ENCODE assay signal across 22 cellular contexts in genomic region chr16:67544844-67545664, GRCh38. TPM values are rescaled to one million over a fixed set of nuclear protein-coding genes. Genes with fewer than 3 reads are reported as not detected.
A peak's percentile ranks its signal among the peaks of the same experiment; 100 is the strongest.
DNase-seq lines count a peak whose midpoint lies in the region; TF ChIP-seq lines count a peak whose summit lies in the region.
"Had no signal": no experiment of that assay in that cellular context is flagged by ENCODE, and none has a peak within 500 bp of the region (broad histone marks: within the 10 kb centered on the region; RNA-seq: fewer than 3 reads in every experiment).

No MANE protein-coding gene starts in this region.

- TF ChIP-seq POLR2A in breast epithelium (IDR thresholded peaks at IDR 0.05) = no peak

- H2AFZ ChIP-seq in OCI-LY7 (ENCODE audit: low read length) = no peak overlapping the region
- H2AFZ ChIP-seq: GM23248 had no signal

- peak overlapping the region; percentile 54 for H3K27ac Mint-ChIP-seq in MCF 10A (ENCODE audit: low read depth, unreplicated experiment)
- H3K27ac Mint-ChIP-seq in immature natural killer cell = peak overlapping the region in 2 of 6 donors; percentile 45 to 50
- H3K27ac Mint-ChIP-seq: activated CD4-positive, alpha-beta T cell treated with anti-CD3 and anti-CD28 coated beads, Interleukin-2, amount 10 ng/mL, durations not matched to agents 24 days and 14 days; activated naive CD8-positive, alpha-beta T cell; type B pancreatic cell had no signal

- H3K79me2 ChIP-seq in OCI-LY7 (ENCODE audit: insufficient read depth, low read depth, low read length) = peaks cover 21% of the 10 kb centered on the region; the same call in 1 of the 2 replicates

- peaks cover 45% of the 10 kb centered on the region for H3K4me1 Mint-ChIP-seq in MCF 10A (ENCODE audit: insufficient read depth, unreplicated experiment)
- H3K4me1 Mint-ChIP-seq in immature natural killer cell = peaks cover 21 to 24% of the 10 kb centered on the region in 2 donors

- H3K4me2 ChIP-seq in OCI-LY7 (ENCODE audit: low read length) = peak overlapping the region; percentile 85

- CTCF ChIA-PET in MCF 10A (lab: Yijun Ruan, JAX) (interaction anchor here (0.5 to 6.1 kb wide), 11 partner anchors 11 to 244 kb away, joined by 3 to 60 read pairs (median 7); partner anchors contain the start of genes CARMIL2, CTCF and RIPOR1), OCI-LY7 (lab: Charles Lee; ENCODE audit: unreplicated experiment) (interaction anchor here (0.5 to 1.5 kb wide), 7 partner anchors 9 to 103 kb away, joined by 3 to 14 read pairs (median 5); partner anchors contain the start of genes CARMIL2 and CTCF)

- no peak overlapping the region for H3K9ac ChIP-seq in subcutaneous abdominal adipose tissue (ENCODE audit: low read length in 5 of 5)
- H3K9ac ChIP-seq: GM23248 had no signal

- H3K9me3 ChIP-seq in breast epithelium (no peaks in the 10 kb centered on the region), OCI-LY7 (ENCODE audit: low read length) (no peaks in the 10 kb centered on the region), subcutaneous abdominal adipose tissue (ENCODE audit: control insufficient read depth in 5 of 5, low read length in 5 of 5) (no peaks in the 10 kb centered on the region)

- TF ChIP-seq CTCF in MCF 10A (IDR thresholded peaks at IDR 0.05; ENCODE audit: unreplicated experiment) (no peak), breast epithelium (IDR thresholded peaks at IDR 0.05) (no peak), OCI-LY7 (conservative IDR thresholded peaks at IDR 0.05; ENCODE audit: low read length) (no peak)

- H4K20me1 ChIP-seq in OCI-LY7 (ENCODE audit: insufficient read depth, low read length) = no peaks in the 10 kb centered on the region

- POLR2A ChIA-PET in MCF 10A (lab: Yijun Ruan, JAX) = interaction anchor here (0.8 to 2.7 kb wide), 8 partner anchors 10 to 233 kb away, joined by 3 to 15 read pairs (median 6); partner anchors contain the start of gene RIPOR1
- POLR2A ChIA-PET in OCI-LY7 (lab: Charles Lee) = interaction anchor here (0.6 to 12.9 kb wide), 8 partner anchors 8 to 115 kb away, joined by 3 to 251 read pairs (median 4); partner anchors contain the start of genes ACD, CARMIL2 and CTCF

- H3K4me1 ChIP-seq in breast epithelium (peaks cover 0 to 5% of the 10 kb centered on the region in 2 donors), OCI-LY7 (ENCODE audit: insufficient read depth, low read length, poor library complexity, severe bottlenecking) (peaks cover 78% of the 10 kb centered on the region), subcutaneous abdominal adipose tissue (ENCODE audit: control insufficient read depth in 5 of 5, insufficient read depth in 5 of 5, low read length in 5 of 5) (peaks cover 11 to 77% (median 20%) of the 10 kb centered on the region in 5 donors)

- H3K9me2 ChIP-seq in OCI-LY7 (ENCODE audit: insufficient read depth, low read length) = no peaks in the 10 kb centered on the region

- H3K4me3 ChIP-seq in breast epithelium (no peak overlapping the region), OCI-LY7 (ENCODE audit: low read depth, low read length, poor library complexity, severe bottlenecking) (peak overlapping the region; percentile 15), subcutaneous abdominal adipose tissue (ENCODE audit: low read depth in 1 of 5, low read length in 5 of 5) (no peak overlapping the region)
- H3K4me3 ChIP-seq: GM23248, K562, SK-N-MC had no signal

- DNase-seq in MCF 10A (ENCODE audit: unreplicated experiment) (no peak), breast epithelium (ENCODE audit: low spot score in 2 of 2) (no peak), OCI-LY7 (ENCODE audit: low spot score) (peak; percentile 77), hepatic stellate cell (ENCODE audit: low spot score) (peak; percentile 2), immature natural killer cell (no peak), NCI-H2107 (lab: John Stamatoyannopoulos, UW) (no peak)
- no peak for DNase-seq in stimulated activated CD4-positive, alpha-beta T cell treated with anti-CD3 and anti-CD28 coated beads, Interleukin-4, amount 100 ng/mL, for 1 hour
- DNase-seq: activated CD4-positive, alpha-beta T cell treated with anti-CD3 and anti-CD28 coated beads, Interleukin-2, amount 10 ng/mL, durations not matched to agents 24 days and 14 days; dermis blood vessel endothelial cell; GM23248; mesendoderm; NCI-H1105 treated with DMSO at 0.1 percent for 48 hours; NCI-H2171; NCI-H748 treated with DMSO at 0.1 percent for 48 hours; stimulated activated CD4-positive, alpha-beta T cell treated with anti-CD3 and anti-CD28 coated beads, Interleukin-12 subunit alpha, Interleukin-12 subunit beta, amount 100 ng/mL, for 4 hours; stimulated activated naive CD4-positive, alpha-beta T cell treated with Interleukin-2 at 50 U/mL for 16 hours had no signal

- H3K36me3 Mint-ChIP-seq in MCF 10A (ENCODE audit: insufficient read depth, unreplicated experiment) = peaks cover 16% of the 10 kb centered on the region
- H3K36me3 Mint-ChIP-seq in immature natural killer cell = peaks cover 0 to 14% (median 5%) of the 10 kb centered on the region in 3 donors

- H3K27me3 Mint-ChIP-seq in MCF 10A (ENCODE audit: insufficient read depth, unreplicated experiment) = no peaks in the 10 kb centered on the region
- peaks cover 2 to 8% (median 4%) of the 10 kb centered on the region in 3 donors for H3K27me3 Mint-ChIP-seq in immature natural killer cell (ENCODE audit: low read depth in 3 of 3)
- H3K27me3 Mint-ChIP-seq: activated CD4-positive, alpha-beta T cell treated with anti-CD3 and anti-CD28 coated beads, Interleukin-2, amount 10 ng/mL, durations not matched to agents 24 days and 14 days; activated naive CD8-positive, alpha-beta T cell had no signal

- H3K36me3 ChIP-seq in breast epithelium (no peaks in the 10 kb centered on the region), OCI-LY7 (ENCODE audit: insufficient read depth, low read length) (peaks cover 26% of the 10 kb centered on the region; the same call in 1 of the 2 replicates), subcutaneous abdominal adipose tissue (ENCODE audit: control insufficient read depth in 5 of 5, insufficient read depth in 5 of 5, low read length in 5 of 5) (peaks cover 0 to 90% (median 75%) of the 10 kb centered on the region in 5 donors)

- peak overlapping the region in 1 of 2 donors; percentile 56 for H3K27ac ChIP-seq in breast epithelium
- peak overlapping the region; percentile 98 for H3K27ac ChIP-seq in OCI-LY7 (ENCODE audit: low read depth, low read length, poor library complexity, severe bottlenecking)
- H3K27ac ChIP-seq in subcutaneous abdominal adipose tissue (ENCODE audit: low read depth, low read length) = peak overlapping the region; percentile 2
- H3K27ac ChIP-seq: GM23248, SK-N-MC had no signal

- BruUV-seq in MCF 10A (replicated peaks; lab: Mats Ljungman, UMichigan) = no TSS peak
- no TSS peak for BruUV-seq in OCI-LY7 (replicated peaks; lab: Mats Ljungman, UMichigan)

- H3K4me3 Mint-ChIP-seq in MCF 10A (ENCODE audit: unreplicated experiment) (no peak overlapping the region), immature natural killer cell (no peak overlapping the region)
- H3K4me3 Mint-ChIP-seq: activated CD4-positive, alpha-beta T cell treated with anti-CD3 and anti-CD28 coated beads, Interleukin-2, amount 10 ng/mL, durations not matched to agents 24 days and 14 days; activated naive CD8-positive, alpha-beta T cell; type B pancreatic cell had no signal

- H3K27me3 ChIP-seq in breast epithelium (no peaks in the 10 kb centered on the region), subcutaneous abdominal adipose tissue (ENCODE audit: control insufficient read depth in 5 of 5, insufficient read depth in 4 of 5, low read length in 5 of 5) (no peaks in the 10 kb centered on the region)

- H3K9me3 Mint-ChIP-seq in MCF 10A (ENCODE audit: unreplicated experiment) (no peaks in the 10 kb centered on the region), immature natural killer cell (no peaks in the 10 kb centered on the region)
- H3K9me3 Mint-ChIP-seq: activated CD4-positive, alpha-beta T cell treated with anti-CD3 and anti-CD28 coated beads, Interleukin-2, amount 10 ng/mL, durations not matched to agents 24 days and 14 days; neural crest cell; type B pancreatic cell had no signal

- intact Hi-C loops in MCF 10A (cut with micrococcal nuclease) = no loop called here
- intact Hi-C loops in breast epithelium (cut with DNase I; ENCODE audit: low total_unique reads) = no loop called here
- intact Hi-C loops in OCI-LY7 (cut with micrococcal nuclease; ENCODE audit: unreplicated experiment) = loop anchor here (10.0 kb wide), 1 partner anchor 260 kb away; the partner anchor contains the start of genes RANBP10 and TSNAXIP1

RNA-seq across cellular contexts. Expression of gene RIPOR1, which starts 16.4 kb away (rescaled TPM):
- total RNA-seq in MCF 10A (2022) = 43.2 and 69.1 TPM in 2 replicates
- total RNA-seq in breast epithelium = 10 to 100 TPM; 32.0 to 50.5 (median 33.4) TPM
- total RNA-seq in OCI-LY7 (2014; rRNA removed; shearing (Covaris generic)) = 8.9 and 9.7 TPM in 2 replicates
- total RNA-seq in OCI-LY7 (2022) = 26.4 and 40.2 TPM in 2 replicates
- 1 to 10 TPM; 2.0 to 7.5 (median 3.3) TPM for polyA plus RNA-seq in immature natural killer cell

RNA-seq across cellular contexts. Expression of gene CTCF, which starts 17.3 kb away (rescaled TPM):
- total RNA-seq in MCF 10A (2022) (29.7 and 40.6 TPM in 2 replicates), breast epithelium (10 to 100 TPM; 27.8 to 51.7 (median 38.0) TPM), OCI-LY7 (2022) (83.5 and 93.3 TPM in 2 replicates)
- 70.6 and 72.1 TPM in 2 replicates for total RNA-seq in OCI-LY7 (2014; rRNA removed; shearing (Covaris generic))
- 10 to 100 TPM; 24.8 to 60.4 (median 28.4) TPM for polyA plus RNA-seq in immature natural killer cell

Comparison
In these comparisons a context has a peak if more than half of its experiments do, and no peak if none do; other contexts are left out.
1. DNase-seq: peak in OCI-LY7 (single experiment) and hepatic stellate cell (single experiment); none in MCF 10A (single experiment), breast epithelium (0 of 2), immature natural killer cell (0 of 3), NCI-H2107 (single experiment) and stimulated activated CD4-positive, alpha-beta T cell treated with anti-CD3 and anti-CD28 coated beads, Interleukin-4, amount 100 ng/mL, for 1 hour (single experiment).